ENCODE assay signal across 8 cellular contexts in genomic region chr22:36328635-36329216, GRCh38. TPM values are rescaled to one million over a fixed set of nuclear protein-coding genes. Genes with fewer than 3 reads are reported as not detected.
DNase-seq lines count a peak whose midpoint lies in the region; ATAC-seq and TF ChIP-seq lines count a peak whose summit lies in the region.

No MANE protein-coding gene starts in this region.

- H2BK15ac ChIP-seq in IMR-90 (ENCODE audit: low read depth, low read length): peak overlapping the region; percentile 74

- peak; percentile 55 for DNase-seq in BJ (ENCODE audit: low read depth)
- DNase-seq in IMR-90: peak; percentile 96
- DNase-seq in activated naive CD4-positive, alpha-beta T cell treated with anti-CD3 and anti-CD28 coated beads, Interleukin-2, amount 50 U/mL, for 72 hours (ENCODE audit: low spot score in 2 of 2): peak; percentile 26 to 76
- peak in 3 of 5 donors; percentile 58 to 85 (median 83) for DNase-seq in heart left ventricle
- peak; percentile 40 for DNase-seq in retina
- no peak for DNase-seq in HUDEP-2 (lab: John Stamatoyannopoulos, UW; ENCODE audit: unreplicated experiment in 76 of 76)
- no peak for DNase-seq in OCI-M1 (lab: John Stamatoyannopoulos, UW)

- 47% methylated on average over 12 of the region's 23 CpGs; no CpG with 5 or more reads in 1 of the 2 experiments for WGBS in IMR-90 (ENCODE audit: extremely low coverage in 2 of 2, insufficient read length in 1 of 2), 2 experiments
- WGBS in heart left ventricle, 4 donors: 13 to 21% (median 19%) methylated on average over 21 to 23 of the region's 23 CpGs

- POLR2A ChIA-PET in BJ (lab: Charles Lee) (interaction anchor here (0.9 to 1.2 kb wide), 2 partner anchors 56 to 59 kb away, joined by 3 to 5 read pairs; partner anchors contain the start of gene MYH9), IMR-90 (lab: Charles Lee; ENCODE audit: unreplicated experiment) (interaction anchor here (0.5 to 1.4 kb wide), 4 partner anchors 56 to 199 kb away, joined by 3 to 7 read pairs (median 5); no protein-coding TSS in a partner anchor)

- H3K18ac ChIP-seq in IMR-90 (ENCODE audit: low read depth, low read length): peak overlapping the region; percentile 89

- no TSS peak for BruUV-seq in IMR-90 (replicated peaks; lab: Mats Ljungman, UMichigan)

- peaks cover 18 to 94% of the 10 kb centered on the region in 2 experiments; a peak in 3 of 4 replicates for H3K79me1 ChIP-seq in IMR-90 (ENCODE audit: low read depth in 1 of 2, low read length in 2 of 2)

- H4K8ac ChIP-seq in IMR-90 (ENCODE audit: low read depth in 2 of 2, low read length in 2 of 2): peak overlapping the region; percentile 75 to 95

- H3K23ac ChIP-seq in IMR-90 (ENCODE audit: low read depth, low read length): peak overlapping the region; percentile 99

- peak overlapping the region; percentile 87 for H3K9ac ChIP-seq in IMR-90 (ENCODE audit: low read depth, low read length)

- H3K27me3 ChIP-seq in BJ (ENCODE audit: control insufficient read depth, insufficient read depth, low read length) (no peaks in the 10 kb centered on the region), IMR-90 (ENCODE audit: control insufficient read depth, insufficient read depth, low read length) (no peaks in the 10 kb centered on the region), heart left ventricle (no peaks in the 10 kb centered on the region)

- H3K4me1 ChIP-seq in IMR-90 (ENCODE audit: control insufficient read depth, insufficient read depth, low read length) (peaks cover 82% of the 10 kb centered on the region), heart left ventricle (peaks cover 66 to 100% (median 100%) of the 10 kb centered on the region in 12 donors)

- peak overlapping the region; percentile 97 for H2BK120ac ChIP-seq in IMR-90 (ENCODE audit: low read depth, low read length)

- no peak overlapping the region for H3K4me3 ChIP-seq in BJ (ENCODE audit: low read depth, low read length)
- H3K4me3 ChIP-seq in IMR-90 (ENCODE audit: insufficient read depth, low read depth, low read length): no peak overlapping the region
- H3K4me3 ChIP-seq in heart left ventricle: peak overlapping the region in 4 of 12 donors; percentile 1 to 27 (median 8)

- H3K27ac ChIP-seq in IMR-90 (ENCODE audit: insufficient read depth, low read length) (peak overlapping the region; percentile 87), heart left ventricle (peak overlapping the region; percentile 89 to 100 (median 94))

- peak overlapping the region; percentile 64 for H2AFZ ChIP-seq in IMR-90 (replicated peaks; ENCODE audit: low read length, poor library complexity)

- CTCF ChIA-PET in BJ (lab: Yijun Ruan, JAX): interaction anchor here (1.3 to 3.9 kb wide), 4 partner anchors 27 to 142 kb away, joined by 3 to 24 read pairs (median 14); no protein-coding TSS in a partner anchor
- CTCF ChIA-PET in IMR-90 (lab: Yijun Ruan, JAX): interaction anchor here (1.8 kb wide), 2 partner anchors 50 to 142 kb away, joined by 4 to 7 read pairs; no protein-coding TSS in a partner anchor

- H3K4ac ChIP-seq in IMR-90 (ENCODE audit: low read depth, low read length): peak overlapping the region; percentile 100

- dilution Hi-C loops in IMR-90 (cut with HindIII; ENCODE audit: low sequenced_read_pairs, unreplicated experiment): no loop called here

- in situ Hi-C loops in IMR-90 (cut with MboI; ENCODE audit: low sequenced_read_pairs): no loop called here

- H3K4me2 ChIP-seq in IMR-90 (ENCODE audit: low read depth, low read length): peak overlapping the region; percentile 28

- no peaks in the 10 kb centered on the region for H3K9me3 Mint-ChIP-seq in activated naive CD4-positive, alpha-beta T cell treated with anti-CD3 and anti-CD28 coated beads, Interleukin-2, amount 50 U/mL, for 72 hours

- TF ChIP-seq RAD21 in IMR-90 (IDR thresholded peaks at IDR 0.05; ENCODE audit: low read length): no peak

- peak overlapping the region; percentile 99 for H2AK9ac ChIP-seq in IMR-90 (replicated peaks; ENCODE audit: low read depth, low read length, poor library complexity)

- H3K14ac ChIP-seq in IMR-90 (replicated peaks; ENCODE audit: low read depth, low read length): peak overlapping the region; percentile 99

- H4K5ac ChIP-seq in IMR-90 (ENCODE audit: low read depth, low read length): peak overlapping the region; percentile 96

- H2BK20ac ChIP-seq in IMR-90 (ENCODE audit: low read depth, low read length): peak overlapping the region; percentile 93

- peaks cover 60 to 86% of the 10 kb centered on the region in 2 donors for H3K36me3 Mint-ChIP-seq in activated naive CD4-positive, alpha-beta T cell treated with anti-CD3 and anti-CD28 coated beads, Interleukin-2, amount 50 U/mL, for 72 hours

- H3K27ac Mint-ChIP-seq in activated naive CD4-positive, alpha-beta T cell treated with anti-CD3 and anti-CD28 coated beads, Interleukin-2, amount 50 U/mL, for 72 hours: peak overlapping the region; percentile 96 to 100

- peak overlapping the region; percentile 99 for H3K56ac ChIP-seq in IMR-90 (ENCODE audit: extremely low read depth, insufficient read depth, low read length)

- peak overlapping the region; percentile 99 for H2AK5ac ChIP-seq in IMR-90 (ENCODE audit: low read depth, low read length)

- intact Hi-C loops in IMR-90 (cut with micrococcal nuclease): loop anchor here (1.0 to 2.0 kb wide), 4 partner anchors 26 to 142 kb away; no protein-coding TSS in a partner anchor
- intact Hi-C loops in heart left ventricle (cut with DNase I): loop anchor here in 6 of 10 donors (1.0 to 5.0 kb wide), 9 partner anchors 39 to 139 kb away; partner anchors contain the start of gene MYH9 (in 3 of the 6)

- H2BK5ac ChIP-seq in IMR-90 (ENCODE audit: low read depth, low read length, poor library complexity, severe bottlenecking): peak overlapping the region; percentile 100

- H4K91ac ChIP-seq in IMR-90 (ENCODE audit: insufficient read depth, low read depth, low read length): peak overlapping the region; percentile 100

- TF ChIP-seq POLR2A in IMR-90 (IDR thresholded peaks at IDR 0.05; ENCODE audit: low read depth, low read length) (peak; percentile 78; the same call in 1 of the 2 replicates), heart left ventricle (IDR thresholded peaks at IDR 0.05) (no peak)

- TF ChIP-seq CTCF in BJ (IDR thresholded peaks at IDR 0.05; ENCODE audit: insufficient read depth, low read depth, low read length): no peak
- no peak for TF ChIP-seq CTCF in IMR-90 (conservative IDR thresholded peaks at IDR 0.05; ENCODE audit: low read depth, low read length)
- TF ChIP-seq CTCF in heart left ventricle (IDR thresholded peaks at IDR 0.05): no peak

- H4K20me1 ChIP-seq in IMR-90 (ENCODE audit: insufficient read depth, low read length): peaks cover 77% of the 10 kb centered on the region

- H3K9me1 ChIP-seq in IMR-90 (ENCODE audit: insufficient read depth, low read length): peaks cover 57% of the 10 kb centered on the region

- H3K9me3 ChIP-seq in IMR-90 (ENCODE audit: control insufficient read depth, insufficient read depth, low read length): no peaks in the 10 kb centered on the region
- no peaks in the 10 kb centered on the region for H3K9me3 ChIP-seq in heart left ventricle

- peaks cover 50% of the 10 kb centered on the region for H3K36me3 ChIP-seq in BJ (ENCODE audit: control insufficient read depth, insufficient read depth, low read length)
- peaks cover 82% of the 10 kb centered on the region for H3K36me3 ChIP-seq in IMR-90 (ENCODE audit: control insufficient read depth, insufficient read depth, low read length)
- H3K36me3 ChIP-seq in heart left ventricle: peaks cover 0 to 76% (median 40%) of the 10 kb centered on the region in 9 donors

- ATAC-seq in IMR-90 (ENCODE audit: low read depth) (peak; percentile 13), heart left ventricle (peak; percentile 10 to 34 (median 20)), HG02970 (IDR thresholded peaks at IDR 0.05; ENCODE audit: low FRiP score, unreplicated experiment) (no peak)
- ATAC-seq in activated naive CD4-positive, alpha-beta T cell treated with anti-CD3 and anti-CD28 coated beads, Interleukin-2, amount 50 U/mL, for 72 hours: peak in 1 of 2 donors; percentile 33

TF ChIP-seq in IMR-90, 13 proteins besides CTCF, POLR2A, EP300 and RAD21 (continues in another document):
- TF ChIP-seq NFE2L2 (IDR thresholded peaks at IDR 0.05; ENCODE audit: low read depth, low read length) (peak; percentile 85), MXI1 (IDR thresholded peaks at IDR 0.05; ENCODE audit: borderline replicate concordance, low read depth, low read length) (peak; percentile 92), USF2 (IDR thresholded peaks at IDR 0.05; ENCODE audit: low read depth, low read length) (peak; percentile 67; the same call in 1 of the 2 replicates), FOS (IDR thresholded peaks at IDR 0.05; ENCODE audit: low read depth, low read length) (peak; percentile 90), SMC3 (IDR thresholded peaks at IDR 0.05; ENCODE audit: low read depth, low read length) (no peak), MAFK (IDR thresholded peaks at IDR 0.05; ENCODE audit: low read depth, low read length) (no peak), CEBPB (IDR thresholded peaks at IDR 0.05; ENCODE audit: low read depth, low read length) (no peak), CHD1 (IDR thresholded peaks at IDR 0.05; ENCODE audit: low read depth, low read length) (no peak)

RNA-seq across cellular contexts. Expression of gene MYH9, which starts 59.0 kb away (rescaled TPM):
- 262 and 340 TPM in 2 replicates for polyA plus RNA-seq in BJ (2011; rRNA removed)
- 504 and 810 TPM in 2 replicates for polyA minus RNA-seq in BJ (2011; rRNA and poly(A)+ RNA removed)
- total RNA-seq in IMR-90 (2012; rRNA removed): 554 and 783 TPM in 2 replicates
- 475 and 507 TPM in 2 replicates for polyA plus RNA-seq in IMR-90 (2012; rRNA removed)
- polyA plus RNA-seq in IMR-90 (2012; cell fraction: cytosol; rRNA removed): 197 and 382 TPM in 2 replicates
- 449 and 493 TPM in 2 replicates for polyA plus RNA-seq in IMR-90 (2012; cell fraction: nucleus; rRNA removed; ENCODE audit: low replicate concordance)
- total RNA-seq in activated naive CD4-positive, alpha-beta T cell treated with anti-CD3 and anti-CD28 coated beads, Interleukin-2, amount 50 U/mL, for 72 hours: 100 to 1,000 TPM; 521 to 691 TPM
- total RNA-seq in heart left ventricle: 100 to 1,000 TPM; 126 to 482 (median 238) TPM
- polyA plus RNA-seq in heart left ventricle: 100 to 1,000 TPM; 109 to 407 TPM

Comparison
In these comparisons a context has a peak if more than half of its experiments do, and no peak if none do; other contexts are left out.
1. DNase-seq: peak in BJ (single experiment), IMR-90 (single experiment), activated naive CD4-positive, alpha-beta T cell treated with anti-CD3 and anti-CD28 coated beads, Interleukin-2, amount 50 U/mL, for 72 hours (2 of 2), heart left ventricle (3 of 5) and retina (single experiment); none in HUDEP-2 (0 of 76) and OCI-M1 (single experiment).